ENCODE assay signal across 15 cellular contexts in genomic region chr21:45998276-45998701, GRCh38. TPM values are rescaled to one million over a fixed set of nuclear protein-coding genes. Genes with fewer than 3 reads are reported as not detected.
DNase-seq lines count a peak whose midpoint lies in the region; ATAC-seq and TF ChIP-seq lines count a peak whose summit lies in the region.
"Had no signal": no experiment of that assay in that cellular context is flagged by ENCODE, and none has a peak within 500 bp of the region (broad histone marks: within the 10 kb centered on the region; RNA-seq: fewer than 3 reads in every experiment).

No MANE protein-coding gene starts in this region.

- CTCF ChIA-PET in AG04450 (lab: Charles Lee): no interaction called here
- CTCF ChIA-PET in Caco-2 (lab: Charles Lee): no interaction called here

- no peak for TF ChIP-seq CTCF in AG04450 (IDR thresholded peaks at IDR 0.05; ENCODE audit: low read depth, low read length)
- TF ChIP-seq CTCF in CD14-positive monocyte (IDR thresholded peaks at IDR 0.05): no peak
- TF ChIP-seq CTCF in right atrium auricular region (IDR thresholded peaks at IDR 0.05): no peak
- TF ChIP-seq CTCF in Caco-2 (IDR thresholded peaks at IDR 0.05; ENCODE audit: insufficient read depth in 1 of 2, low read depth in 1 of 2, low read length in 1 of 2, severe bottlenecking in 1 of 2, unreplicated experiment in 1 of 2): no peak
- TF ChIP-seq CTCF in foreskin keratinocyte (conservative IDR thresholded peaks at IDR 0.05): no peak

- H3K4me1 Mint-ChIP-seq in CD14-positive monocyte (no peaks in the 10 kb centered on the region), Caco-2 (ENCODE audit: low read depth, unreplicated experiment) (no peaks in the 10 kb centered on the region)

- H3K4me3 ChIP-seq in AG04450 (ENCODE audit: low read depth, low read length): no peak overlapping the region
- no peak overlapping the region for H3K4me3 ChIP-seq in right atrium auricular region
- H3K4me3 ChIP-seq in Caco-2 (ENCODE audit: low read depth, low read length): no peak overlapping the region
- H3K4me3 ChIP-seq: transverse colon had no signal

- H3K27me3 ChIP-seq in AG04450 (ENCODE audit: control insufficient read depth, insufficient read depth, low read length) (no peaks in the 10 kb centered on the region), right atrium auricular region (no peaks in the 10 kb centered on the region), Caco-2 (replicated peaks; ENCODE audit: control insufficient read depth, insufficient read depth, low read length) (no peaks in the 10 kb centered on the region), foreskin keratinocyte (no peaks in the 10 kb centered on the region)
- H3K27me3 ChIP-seq: transverse colon had no signal

- no peak for DNase-seq in AG04450 (ENCODE audit: low read depth, low spot score)
- peak; percentile 34 for DNase-seq in CD14-positive monocyte (ENCODE audit: low spot score)
- peak; percentile 54 for DNase-seq in right atrium auricular region (ENCODE audit: low spot score)
- peak in 6 of 10 donors; percentile 3 to 82 (median 32) for DNase-seq in posterior cingulate gyrus
- DNase-seq in dedifferentiated amniotic fluid mesenchymal stem cell (ENCODE audit: extremely low spot score): no peak
- no peak for DNase-seq in Caco-2
- DNase-seq in foreskin keratinocyte: no peak
- DNase-seq: DMS79 treated with DMSO at 0.1 percent for 48 hours; MM.1S; NCI-H1436 treated with DMSO at 0.1 percent for 48 hours; NCI-H69; stimulated activated CD4-positive, alpha-beta T cell treated with anti-CD3 and anti-CD28 coated beads, Interleukin-2, amount 100 ng/mL, for 24 hours; stimulated activated naive CD4-positive, alpha-beta T cell; transverse colon had no signal

- no peaks in the 10 kb centered on the region for H3K27me3 Mint-ChIP-seq in CD14-positive monocyte (ENCODE audit: low read depth in 3 of 3)
- H3K27me3 Mint-ChIP-seq in Caco-2 (ENCODE audit: insufficient read depth, unreplicated experiment): no peaks in the 10 kb centered on the region

- H3K9me3 ChIP-seq in AG04450 (ENCODE audit: control insufficient read depth, insufficient read depth, low read length) (peaks cover 44% of the 10 kb centered on the region; the same call in 1 of the 2 replicates), right atrium auricular region (no peaks in the 10 kb centered on the region), Caco-2 (no peaks in the 10 kb centered on the region)
- H3K9me3 ChIP-seq: transverse colon had no signal

- peaks cover 8 to 43% (median 22%) of the 10 kb centered on the region in 7 donors for H3K9me3 Mint-ChIP-seq in CD14-positive monocyte
- no peaks in the 10 kb centered on the region for H3K9me3 Mint-ChIP-seq in Caco-2 (ENCODE audit: unreplicated experiment)
- H3K9me3 Mint-ChIP-seq: activated naive CD4-positive, alpha-beta T cell treated with anti-CD3 and anti-CD28 coated beads, Interleukin-2, amount 50 U/mL, for 72 hours had no signal

- no TSS peak for BruUV-seq in Caco-2 (replicated peaks; lab: Mats Ljungman, UMichigan)

- no peaks in the 10 kb centered on the region for H3K4me1 ChIP-seq in right atrium auricular region
- H3K4me1 ChIP-seq in Caco-2: 0 out of 2 replicates have a peak, but pooled peaks cover 7% of the 10 kb centered on the region
- no peaks in the 10 kb centered on the region for H3K4me1 ChIP-seq in foreskin keratinocyte
- H3K4me1 ChIP-seq: transverse colon had no signal

- intact Hi-C loops in CD14-positive monocyte (cut with micrococcal nuclease) (no loop called here), posterior cingulate gyrus (cut with DNase I) (no loop called here), Caco-2 (cut with micrococcal nuclease; ENCODE audit: unreplicated experiment) (no loop called here)

- H3K36me3 Mint-ChIP-seq in CD14-positive monocyte (no peaks in the 10 kb centered on the region), Caco-2 (ENCODE audit: insufficient read depth, unreplicated experiment) (no peaks in the 10 kb centered on the region)
- H3K36me3 Mint-ChIP-seq: activated naive CD4-positive, alpha-beta T cell treated with anti-CD3 and anti-CD28 coated beads, Interleukin-2, amount 50 U/mL, for 72 hours had no signal

- H3K27ac Mint-ChIP-seq in CD14-positive monocyte (no peak overlapping the region), Caco-2 (ENCODE audit: unreplicated experiment) (no peak overlapping the region)
- H3K27ac Mint-ChIP-seq: activated naive CD4-positive, alpha-beta T cell treated with anti-CD3 and anti-CD28 coated beads, Interleukin-2, amount 50 U/mL, for 72 hours had no signal

- POLR2A ChIA-PET in AG04450 (lab: Yijun Ruan, JAX): no interaction called here
- POLR2A ChIA-PET in Caco-2 (lab: Charles Lee): no interaction called here

- peak overlapping the region; percentile 39 for H3K27ac ChIP-seq in AG04450 (ENCODE audit: low read depth, low read length)
- no peak overlapping the region for H3K27ac ChIP-seq in right atrium auricular region
- H3K27ac ChIP-seq in foreskin keratinocyte: no peak overlapping the region

- H3K4me3 Mint-ChIP-seq in CD14-positive monocyte (no peak overlapping the region), Caco-2 (ENCODE audit: unreplicated experiment) (no peak overlapping the region)

- no peak for ATAC-seq in foreskin keratinocyte
- ATAC-seq: activated naive CD4-positive, alpha-beta T cell treated with anti-CD3 and anti-CD28 coated beads, Interleukin-2, amount 50 U/mL, for 72 hours had no signal

- H3K36me3 ChIP-seq in right atrium auricular region (peaks cover 84% of the 10 kb centered on the region), Caco-2 (ENCODE audit: control insufficient read depth, insufficient read depth, low read length) (no peaks in the 10 kb centered on the region)

RNA-seq across cellular contexts. Expression of gene COL6A1, which starts 16.7 kb away (rescaled TPM):
- polyA plus RNA-seq in AG04450 (2011; rRNA removed): 493 and 591 TPM in 2 replicates
- polyA minus RNA-seq in AG04450 (2011; rRNA and poly(A)+ RNA removed): 196 and 210 TPM in 2 replicates
- polyA plus RNA-seq in CD14-positive monocyte: under 1 TPM; 0.08 to 0.10 TPM
- 100 to 1,000 TPM; 201 to 278 TPM for total RNA-seq in right atrium auricular region
- total RNA-seq in Caco-2 (2022): 31.9 and 33.4 TPM in 2 replicates
- 2.2 and 3.2 TPM in 2 replicates for total RNA-seq in foreskin keratinocyte
- polyA plus RNA-seq in foreskin keratinocyte: 2.0 and 3.3 TPM in 2 replicates

Comparison
In these comparisons a context has a peak if more than half of its experiments do, and no peak if none do; other contexts are left out.
1. DNase-seq: peak in CD14-positive monocyte (single experiment), right atrium auricular region (single experiment) and posterior cingulate gyrus (6 of 10); none in AG04450 (single experiment), dedifferentiated amniotic fluid mesenchymal stem cell (single experiment), Caco-2 (0 of 2) and foreskin keratinocyte (0 of 2).